11 cellular contexts compared by ENCODE assay signal in the genomic region with DNA sequence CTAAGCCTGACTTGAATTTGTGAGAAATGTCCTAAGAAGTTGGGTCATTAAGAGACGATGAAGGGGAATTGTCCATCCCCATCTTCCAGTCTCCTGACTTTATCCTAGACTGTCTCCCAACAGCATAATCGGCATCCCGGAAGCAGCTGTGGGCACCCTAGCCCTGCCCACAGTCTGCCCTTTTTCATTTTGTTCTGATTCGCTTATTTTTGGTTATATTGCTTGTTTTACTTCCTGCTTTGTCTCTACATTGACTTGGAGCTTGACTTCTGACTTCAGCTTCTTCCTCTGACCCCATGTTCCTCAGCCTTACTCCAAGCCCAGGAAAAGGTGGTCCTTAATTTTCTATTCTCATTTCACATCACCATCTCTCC. TPM values are rescaled to one million over a fixed set of nuclear protein-coding genes. Genes with fewer than 3 reads are reported as not detected.
DNase-seq lines count a peak whose midpoint lies in the region; ATAC-seq and TF ChIP-seq lines count a peak whose summit lies in the region.
"Had no signal": no experiment of that assay in that cellular context is flagged by ENCODE, and none has a peak within 500 bp of the region (broad histone marks: within the 10 kb centered on the region; RNA-seq: fewer than 3 reads in every experiment).

No MANE protein-coding gene starts in this region.

- POLR2A ChIA-PET in IMR-90 (lab: Charles Lee; ENCODE audit: unreplicated experiment), result interaction anchor here (0.6 kb wide), 1 partner anchor 48 kb away, joined by 3 read pairs; no protein-coding TSS in a partner anchor

- peak overlapping the region; percentile 76 for H3K4me3 Mint-ChIP-seq in activated naive CD4-positive, alpha-beta T cell treated with anti-CD3 and anti-CD28 coated beads, Interleukin-2, amount 50 U/mL, for 24 hours
- peak overlapping the region; percentile 63 to 70 for H3K4me3 Mint-ChIP-seq in effector memory CD8-positive, alpha-beta T cell

- H2BK20ac ChIP-seq in IMR-90 (ENCODE audit: low read depth, low read length), result peak overlapping the region; percentile 14; the same call in 1 of the 2 replicates

- H3K27ac ChIP-seq in IMR-90 (ENCODE audit: insufficient read depth, low read length) (no peak overlapping the region), stomach (peak overlapping the region in 4 of 5 donors; percentile 36 to 66 (median 60))

- dilution Hi-C loops in IMR-90 (cut with HindIII; ENCODE audit: low sequenced_read_pairs, unreplicated experiment), result no loop called here

- WGBS in IMR-90 (ENCODE audit: extremely low coverage in 2 of 2, insufficient read length in 1 of 2), 2 experiments, result 100% methylated on average over 2 of the region's 4 CpGs; no CpG with 5 or more reads in 1 of the 2 experiments
- WGBS in stomach, 5 donors, result 84 to 94% (median 87%) methylated on average over 4 of the region's 4 CpGs

- H2AK9ac ChIP-seq in IMR-90 (replicated peaks; ENCODE audit: low read depth, low read length, poor library complexity), result peak overlapping the region; percentile 10

- CTCF ChIA-PET in IMR-90 (lab: Yijun Ruan, JAX), result interaction anchor here (0.6 kb wide), 1 partner anchor 23 kb away, joined by 5 read pairs; no protein-coding TSS in a partner anchor

- TF ChIP-seq POLR2A in IMR-90 (IDR thresholded peaks at IDR 0.05; ENCODE audit: low read depth, low read length) (no peak), stomach (IDR thresholded peaks at IDR 0.05) (no peak)

- peak overlapping the region; percentile 67 for H2BK5ac ChIP-seq in IMR-90 (ENCODE audit: low read depth, low read length, poor library complexity, severe bottlenecking)

- H3K23ac ChIP-seq in IMR-90 (ENCODE audit: low read depth, low read length), result no peak overlapping the region; the same call in 1 of the 2 replicates

- H4K91ac ChIP-seq in IMR-90 (ENCODE audit: insufficient read depth, low read depth, low read length), result peak overlapping the region; percentile 37

- H3K27me3 ChIP-seq in IMR-90 (ENCODE audit: control insufficient read depth, insufficient read depth, low read length) (no peaks in the 10 kb centered on the region), stomach (no peaks in the 10 kb centered on the region)
- H3K27me3 ChIP-seq: BLaER1, pancreas had no signal

- H3K4ac ChIP-seq in IMR-90 (ENCODE audit: low read depth, low read length), result peak overlapping the region; percentile 11; the same call in 1 of the 2 replicates

- peak overlapping the region; percentile 3 to 81; a peak in 3 of 4 replicates for H4K8ac ChIP-seq in IMR-90 (ENCODE audit: low read depth in 2 of 2, low read length in 2 of 2)

- peaks cover 3% of the 10 kb centered on the region; the same call in 1 of the 2 replicates for H4K20me1 ChIP-seq in IMR-90 (ENCODE audit: insufficient read depth, low read length)
- H4K20me1 ChIP-seq: BLaER1 had no signal

- in situ Hi-C loops in IMR-90 (cut with MboI; ENCODE audit: low sequenced_read_pairs), result no loop called here

- no peak for TF ChIP-seq EP300 in stomach (IDR thresholded peaks at IDR 0.05)

- ATAC-seq in IMR-90 (ENCODE audit: low read depth) (no peak), GM19452 (IDR thresholded peaks at IDR 0.05; ENCODE audit: unreplicated experiment) (no peak)
- no peak for ATAC-seq in effector memory CD8-positive, alpha-beta T cell (replicated peaks)
- ATAC-seq: SK-N-SH treated with all-trans-retinoic acid at 6 μM for 48 hours had no signal

- 0 out of 3 replicates have a peak overlapping the region, but pooled peaks have one; percentile 19 for H2BK15ac ChIP-seq in IMR-90 (ENCODE audit: low read depth, low read length)

- H3K9me1 ChIP-seq in IMR-90 (ENCODE audit: insufficient read depth, low read length), result peaks cover 16% of the 10 kb centered on the region

- H2BK120ac ChIP-seq in IMR-90 (ENCODE audit: low read depth, low read length), result no peak overlapping the region

- peaks cover 23% of the 10 kb centered on the region for H3K36me3 Mint-ChIP-seq in activated naive CD4-positive, alpha-beta T cell treated with anti-CD3 and anti-CD28 coated beads, Interleukin-2, amount 50 U/mL, for 24 hours
- peaks cover 25% of the 10 kb centered on the region for H3K36me3 Mint-ChIP-seq in effector memory CD8-positive, alpha-beta T cell (ENCODE audit: insufficient read depth)

- no TSS peak for BruUV-seq in IMR-90 (replicated peaks; lab: Mats Ljungman, UMichigan)

- no peaks in the 10 kb centered on the region for H3K27me3 Mint-ChIP-seq in activated naive CD4-positive, alpha-beta T cell treated with anti-CD3 and anti-CD28 coated beads, Interleukin-2, amount 50 U/mL, for 24 hours
- no peaks in the 10 kb centered on the region for H3K27me3 Mint-ChIP-seq in effector memory CD8-positive, alpha-beta T cell

- H3K4me1 ChIP-seq in IMR-90 (ENCODE audit: control insufficient read depth, insufficient read depth, low read length), result peaks cover 2% of the 10 kb centered on the region; the same call in 1 of the 2 replicates
- H3K4me1 ChIP-seq in stomach, result peaks cover 5 to 68% (median 31%) of the 10 kb centered on the region in 4 donors

- TF ChIP-seq RAD21 in IMR-90 (IDR thresholded peaks at IDR 0.05; ENCODE audit: low read length), result no peak

- DNase-seq in activated naive CD4-positive, alpha-beta T cell treated with anti-CD3 and anti-CD28 coated beads, Interleukin-2, amount 50 U/mL, for 16 hours, result no peak
- no peak for DNase-seq in IMR-90
- no peak for DNase-seq in effector memory CD8-positive, alpha-beta T cell
- no peak for DNase-seq in stomach
- DNase-seq in NCI-H345 (lab: John Stamatoyannopoulos, UW), result no peak
- DNase-seq in RPMI8226, result no peak

- intact Hi-C loops in IMR-90 (cut with micrococcal nuclease) (no loop called here), stomach (cut with DNase I; ENCODE audit: low total_unique reads) (no loop called here)

- no peaks in the 10 kb centered on the region for H3K9me3 ChIP-seq in IMR-90 (ENCODE audit: control insufficient read depth, insufficient read depth, low read length)
- no peaks in the 10 kb centered on the region for H3K9me3 ChIP-seq in stomach
- H3K9me3 ChIP-seq: BLaER1, pancreas had no signal

- peaks cover 19 to 43% of the 10 kb centered on the region in 2 experiments for H3K79me1 ChIP-seq in IMR-90 (ENCODE audit: low read depth in 1 of 2, low read length in 2 of 2)

- H3K4me3 ChIP-seq in IMR-90 (ENCODE audit: insufficient read depth, low read depth, low read length) (no peak overlapping the region), stomach (no peak overlapping the region)
- H3K4me3 ChIP-seq: BLaER1, pancreas had no signal

- no peak overlapping the region for H3K9ac ChIP-seq in IMR-90 (ENCODE audit: low read depth, low read length)
- H3K9ac ChIP-seq: BLaER1 had no signal

- TF ChIP-seq CTCF in IMR-90 (conservative IDR thresholded peaks at IDR 0.05; ENCODE audit: low read depth, low read length) (no peak), stomach (IDR thresholded peaks at IDR 0.05) (no peak)

- H3K18ac ChIP-seq in IMR-90 (ENCODE audit: low read depth, low read length), result peak overlapping the region; percentile 4; the same call in 1 of the 2 replicates

- H3K14ac ChIP-seq in IMR-90 (replicated peaks; ENCODE audit: low read depth, low read length), result peak overlapping the region; percentile 5

- H3K27ac Mint-ChIP-seq in activated naive CD4-positive, alpha-beta T cell treated with anti-CD3 and anti-CD28 coated beads, Interleukin-2, amount 50 U/mL, for 24 hours, result peak overlapping the region; percentile 86
- peak overlapping the region; percentile 90 to 93 for H3K27ac Mint-ChIP-seq in effector memory CD8-positive, alpha-beta T cell

- no peak overlapping the region for H3K4me2 ChIP-seq in IMR-90 (ENCODE audit: low read depth, low read length)

- peak overlapping the region; percentile 31 for H2AK5ac ChIP-seq in IMR-90 (ENCODE audit: low read depth, low read length)

- peaks cover 36% of the 10 kb centered on the region for H3K4me1 Mint-ChIP-seq in activated naive CD4-positive, alpha-beta T cell treated with anti-CD3 and anti-CD28 coated beads, Interleukin-2, amount 50 U/mL, for 24 hours
- H3K4me1 Mint-ChIP-seq in effector memory CD8-positive, alpha-beta T cell (ENCODE audit: low read depth in 2 of 2), result peaks cover 18 to 22% of the 10 kb centered on the region in 2 donors

- H2AFZ ChIP-seq in IMR-90 (replicated peaks; ENCODE audit: low read length, poor library complexity), result no peak overlapping the region

- H4K5ac ChIP-seq in IMR-90 (ENCODE audit: low read depth, low read length), result peak overlapping the region; percentile 37; the same call in 1 of the 2 replicates

- H3K36me3 ChIP-seq in IMR-90 (ENCODE audit: control insufficient read depth, insufficient read depth, low read length), result peaks cover 28% of the 10 kb centered on the region
- H3K36me3 ChIP-seq in stomach, result peaks cover 9 to 27% (median 21%) of the 10 kb centered on the region in 4 donors

- no peak overlapping the region for H3K56ac ChIP-seq in IMR-90 (ENCODE audit: extremely low read depth, insufficient read depth, low read length)

- peaks cover 9% of the 10 kb centered on the region for H3K9me3 Mint-ChIP-seq in activated naive CD4-positive, alpha-beta T cell treated with anti-CD3 and anti-CD28 coated beads, Interleukin-2, amount 50 U/mL, for 24 hours
- peaks cover 0 to 2% of the 10 kb centered on the region in 2 donors for H3K9me3 Mint-ChIP-seq in effector memory CD8-positive, alpha-beta T cell

TF ChIP-seq in IMR-90, 13 proteins besides CTCF, POLR2A, EP300 and RAD21 (continues in another document):
- TF ChIP-seq CEBPB (IDR thresholded peaks at IDR 0.05; ENCODE audit: low read depth, low read length), result no peak
- TF ChIP-seq BHLHE40 (IDR thresholded peaks at IDR 0.05; ENCODE audit: low read depth, low read length), result no peak
- no peak for TF ChIP-seq FOS (IDR thresholded peaks at IDR 0.05; ENCODE audit: low read depth, low read length)
- no peak for TF ChIP-seq SMC3 (IDR thresholded peaks at IDR 0.05; ENCODE audit: low read depth, low read length)
- TF ChIP-seq, protein P1, sequence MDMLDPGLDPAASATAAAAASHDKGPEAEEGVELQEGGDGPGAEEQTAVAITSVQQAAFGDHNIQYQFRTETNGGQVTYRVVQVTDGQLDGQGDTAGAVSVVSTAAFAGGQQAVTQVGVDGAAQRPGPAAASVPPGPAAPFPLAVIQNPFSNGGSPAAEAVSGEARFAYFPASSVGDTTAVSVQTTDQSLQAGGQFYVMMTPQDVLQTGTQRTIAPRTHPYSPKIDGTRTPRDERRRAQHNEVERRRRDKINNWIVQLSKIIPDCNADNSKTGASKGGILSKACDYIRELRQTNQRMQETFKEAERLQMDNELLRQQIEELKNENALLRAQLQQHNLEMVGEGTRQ (IDR thresholded peaks at IDR 0.05; ENCODE audit: low read depth, low read length), result no peak

RNA-seq across cellular contexts. Expression of a gene that starts 41.8 kb away (rescaled TPM):
- 104 and 234 TPM in 2 replicates for total RNA-seq in IMR-90 (2012; rRNA removed)
- polyA plus RNA-seq in IMR-90 (2012; rRNA removed), result 70.8 and 84.2 TPM in 2 replicates
- 24.9 and 26.2 TPM in 2 replicates for polyA plus RNA-seq in IMR-90 (2012; cell fraction: cytosol; rRNA removed)
- polyA plus RNA-seq in IMR-90 (2012; cell fraction: nucleus; rRNA removed; ENCODE audit: low replicate concordance), result 14.6 and 101 TPM in 2 replicates
- total RNA-seq in stomach, result 100 to 1,000 TPM in 1 of 5 donors, 10 to 100 TPM in 4; 19.2 to 182 (median 42.6) TPM
- polyA plus RNA-seq in stomach, result 10 to 100 TPM; 13.7 to 17.1 (median 16.6) TPM
